Comparison of ENCODE assay signal across 21 cellular contexts in genomic region chr5:147902606-147903115, GRCh38. TPM values are rescaled to one million over a fixed set of nuclear protein-coding genes. Genes with fewer than 3 reads are reported as not detected.
DNase-seq lines count a peak whose midpoint lies in the region; ATAC-seq, FAIRE-seq and TF ChIP-seq lines count a peak whose summit lies in the region.
"Had no signal": no experiment of that assay in that cellular context is flagged by ENCODE, and none has a peak within 500 bp of the region (broad histone marks: within the 10 kb centered on the region; RNA-seq: fewer than 3 reads in every experiment).

No MANE protein-coding gene starts in this region.

- H3K27ac ChIP-seq in HepG2 (ENCODE audit: extremely low read length, insufficient read depth, low read length) (no peak overlapping the region), right lobe of liver (no peak overlapping the region), ascending aorta (peak overlapping the region; percentile 78 to 95), thoracic aorta (peak overlapping the region; percentile 93 to 94)
- H3K27ac ChIP-seq: Peyer's patch had no signal

- ATAC-seq in HepG2 (no peak), right lobe of liver (no peak), thoracic aorta (ENCODE audit: insufficient number of reproducible peaks, low FRiP score, low read depth) (no peak), HG03460 (IDR thresholded peaks at IDR 0.05; ENCODE audit: unreplicated experiment) (no peak)

- TF ChIP-seq POLR2A in HepG2 (IDR thresholded peaks at IDR 0.05; ENCODE audit: insufficient read depth in 1 of 2, low read depth in 2 of 2, low read length in 2 of 2) (no peak), right lobe of liver (IDR thresholded peaks at IDR 0.05) (no peak)

- in situ Hi-C loops in HepG2 (cut with HindIII; ENCODE audit: extremely low pct_ligation_motif_present, low pct_unique_long_range_greater_than_20kb): no loop called here

- H3K9ac ChIP-seq in HepG2 (ENCODE audit: insufficient read depth, low read depth, low read length): no peak overlapping the region

- no peak for DNase-seq in HepG2 (ENCODE audit: low spot score)
- DNase-seq in right lobe of liver: no peak
- DNase-seq in ascending aorta (ENCODE audit: low spot score in 2 of 2): no peak
- DNase-seq in fibroblast of the aortic adventitia (ENCODE audit: low read depth): peak; percentile 36
- no peak for DNase-seq in thoracic aorta (ENCODE audit: low spot score)
- DNase-seq in epidermal melanocyte (ENCODE audit: insufficient read length, low spot score): no peak
- DNase-seq in SK-N-DZ (ENCODE audit: low spot score): no peak
- DNase-seq: C1 segment of cervical spinal cord; CD8-positive, alpha-beta memory T cell; GOT3; NCI-H1048; NCI-H1436 treated with DMSO at 0.1 percent for 48 hours; NCI-H2029; NCI-H2171 treated with DMSO at 0.1 percent for 48 hours; NCI-H446; NCI-H526 treated with DMSO at 0.1 percent for 48 hours; Peyer's patch had no signal

- no peak for TF ChIP-seq RAD21 in HepG2 (CRISPR knock-in tag; IDR thresholded peaks at IDR 0.05)

- H3K27me3 ChIP-seq in HepG2 (ENCODE audit: control insufficient read depth in 1 of 2, insufficient read depth in 2 of 2, low read length in 2 of 2): no peaks in the 10 kb centered on the region
- H3K27me3 ChIP-seq in right lobe of liver: no peaks in the 10 kb centered on the region
- H3K27me3 ChIP-seq in ascending aorta: no peaks in the 10 kb centered on the region
- H3K27me3 ChIP-seq in thoracic aorta (replicated peaks; ENCODE audit: insufficient read depth): no peaks in the 10 kb centered on the region
- H3K27me3 ChIP-seq: MG63, Peyer's patch had no signal

- H3K79me2 ChIP-seq in HepG2 (ENCODE audit: insufficient read depth, low read length): no peaks in the 10 kb centered on the region

- H3K4me3 ChIP-seq in HepG2 (replicated peaks in 1 of 3; ENCODE audit: insufficient read depth in 1 of 3, low read depth in 2 of 3, low read length in 3 of 3): no peak overlapping the region
- H3K4me3 ChIP-seq in right lobe of liver: no peak overlapping the region
- H3K4me3 ChIP-seq in ascending aorta: no peak overlapping the region
- no peak overlapping the region for H3K4me3 ChIP-seq in fibroblast of the aortic adventitia (ENCODE audit: low read depth, low read length)
- no peak overlapping the region for H3K4me3 ChIP-seq in thoracic aorta
- H3K4me3 ChIP-seq: MG63, Peyer's patch had no signal

- no peak for TF ChIP-seq CTCF in HepG2 (CRISPR knock-in tag; IDR thresholded peaks at IDR 0.05)
- no peak for TF ChIP-seq CTCF in right lobe of liver (IDR thresholded peaks at IDR 0.05)
- no peak for TF ChIP-seq CTCF in ascending aorta (IDR thresholded peaks at IDR 0.05)
- TF ChIP-seq CTCF in fibroblast of the aortic adventitia (IDR thresholded peaks at IDR 0.05; ENCODE audit: insufficient read depth, low read length): no peak
- no peak for TF ChIP-seq CTCF in thoracic aorta (IDR thresholded peaks at IDR 0.05)

- no peaks in the 10 kb centered on the region for H4K20me1 ChIP-seq in HepG2 (ENCODE audit: insufficient read depth, low read length)

- no peak for FAIRE-seq in HepG2 (lab: Jason Lieb, UNC)
- FAIRE-seq: GM12891, GM18507 had no signal

- no TSS peak for BruUV-seq in HepG2 (replicated peaks; lab: Mats Ljungman, UMichigan)

- CTCF ChIA-PET in HepG2 (lab: Yijun Ruan, JAX; ENCODE audit: low intra/inter-chr PET ratio, low total read pairs): no interaction called here

- intact Hi-C loops in HepG2 (cut with micrococcal nuclease; ENCODE audit: unreplicated experiment) (no loop called here), right lobe of liver (cut with DNase I) (no loop called here), ascending aorta (cut with DNase I) (loop anchor here (5.0 kb wide), 1 partner anchor 1065 kb away; no protein-coding TSS in a partner anchor)

- no peak overlapping the region for H2AFZ ChIP-seq in HepG2 (ENCODE audit: low read length)

- no peak for TF ChIP-seq EP300 in HepG2 (IDR thresholded peaks at IDR 0.05; ENCODE audit: low read depth in 2 of 2, low read length in 2 of 2)
- no peak for TF ChIP-seq EP300 in HepG2 (CRISPR knock-in tag; IDR thresholded peaks at IDR 0.05; ENCODE audit: borderline replicate concordance)

- H3K36me3 ChIP-seq in HepG2 (replicated peaks in 1 of 2; ENCODE audit: control insufficient read depth in 1 of 2, insufficient read depth in 2 of 2, low read length in 2 of 2) (no peaks in the 10 kb centered on the region), right lobe of liver (no peaks in the 10 kb centered on the region), ascending aorta (no peaks in the 10 kb centered on the region), thoracic aorta (no peaks in the 10 kb centered on the region)
- H3K36me3 ChIP-seq: MG63, Peyer's patch had no signal

- H3K9me3 ChIP-seq in HepG2 (ENCODE audit: low read length) (no peaks in the 10 kb centered on the region), right lobe of liver (no peaks in the 10 kb centered on the region), ascending aorta (no peaks in the 10 kb centered on the region), thoracic aorta (no peaks in the 10 kb centered on the region)
- H3K9me3 ChIP-seq: MG63, Peyer's patch had no signal

- H3K4me2 ChIP-seq in HepG2 (ENCODE audit: low read depth, low read length): no peak overlapping the region

- no peaks in the 10 kb centered on the region for H3K4me1 ChIP-seq in HepG2 (ENCODE audit: insufficient read depth, low read length)
- no peaks in the 10 kb centered on the region for H3K4me1 ChIP-seq in right lobe of liver
- H3K4me1 ChIP-seq in ascending aorta: peaks cover 17 to 36% of the 10 kb centered on the region in 2 donors
- H3K4me1 ChIP-seq in thoracic aorta (ENCODE audit: control insufficient read depth in 1 of 2, low read depth in 2 of 2): peaks cover 35 to 71% of the 10 kb centered on the region in 2 donors
- H3K4me1 ChIP-seq: Peyer's patch had no signal

- POLR2A ChIA-PET in HepG2 (lab: Yijun Ruan, JAX): no interaction called here

TF ChIP-seq in HepG2, 621 proteins besides CTCF, POLR2A, EP300 and RAD21 (continues in another document):
- no peak for TF ChIP-seq FOXA1 (IDR thresholded peaks at IDR 0.05)
- no peak for TF ChIP-seq FOXA1 (CRISPR knock-in tag; IDR thresholded peaks at IDR 0.05)

RNA-seq across cellular contexts. Expression of gene C5orf46, which starts 3.7 kb away (rescaled TPM):
- total RNA-seq in HepG2 (2016; rRNA removed; fragmentation: Illumina TruSeq; extraction: Trizol) (not detected in 2 replicates), right lobe of liver (under 1 TPM in 1 of 6 experiments, not detected in 5; 0.84 TPM), ascending aorta (62.8 TPM), fibroblast of the aortic adventitia (ENCODE audit: low replicate concordance) (not detected in 2 replicates), thoracic aorta (10 to 100 TPM; 28.6 to 50.6 TPM)
- not detected in 2 replicates for total RNA-seq in HepG2 (2016; cell fraction: cytosol; rRNA removed; fragmentation: Illumina TruSeq; extraction: Trizol; ENCODE audit: low read depth)
- total RNA-seq in HepG2 (2016; cell fraction: insoluble cytoplasmic fraction; rRNA removed; fragmentation: Illumina TruSeq; extraction: Trizol): not detected in 2 replicates
- not detected in 2 replicates for total RNA-seq in HepG2 (2016; cell fraction: membrane; rRNA removed; fragmentation: Illumina TruSeq; extraction: Trizol)
- not detected in 2 replicates for total RNA-seq in HepG2 (2016; cell fraction: nucleus; rRNA removed; fragmentation: Illumina TruSeq; extraction: Trizol)
- polyA plus RNA-seq in HepG2 (2011; rRNA removed): not detected in 2 replicates
- polyA plus RNA-seq in HepG2 (2011; cell fraction: cytosol; rRNA removed): not detected in 2 replicates
- not detected in 2 replicates for polyA plus RNA-seq in HepG2 (2011; cell fraction: nucleus; rRNA removed)
- not detected in 2 replicates for polyA plus RNA-seq in HepG2 (2012)
- not detected in 2 replicates for polyA plus RNA-seq in HepG2 (2016; cell fraction: cytosol; fragmentation: Illumina TruSeq; extraction: Trizol; ENCODE audit: low read depth)
- not detected in 2 replicates for polyA plus RNA-seq in HepG2 (2016; cell fraction: insoluble cytoplasmic fraction; fragmentation: Illumina TruSeq; extraction: Trizol; ENCODE audit: low read depth)
- not detected in 2 replicates for polyA plus RNA-seq in HepG2 (2016; cell fraction: membrane; fragmentation: Illumina TruSeq; extraction: Trizol; ENCODE audit: low read depth)
- not detected in 2 replicates for polyA plus RNA-seq in HepG2 (2016; cell fraction: nucleus; fragmentation: Illumina TruSeq; extraction: Trizol; ENCODE audit: insufficient read depth, low read depth)
- not detected in 2 replicates for polyA minus RNA-seq in HepG2 (2011; rRNA and poly(A)+ RNA removed; ENCODE audit: low replicate concordance)
- not detected in 2 replicates for polyA minus RNA-seq in HepG2 (2011; cell fraction: cytosol; rRNA and poly(A)+ RNA removed)
- polyA minus RNA-seq in HepG2 (2011; cell fraction: nucleus; rRNA and poly(A)+ RNA removed): not detected in 2 replicates
- polyA plus RNA-seq in SK-N-DZ (2014; cell fraction: cytosol; rRNA removed): not detected in 2 replicates
- polyA plus RNA-seq in SK-N-DZ (2014; cell fraction: nucleus; rRNA removed): not detected in 2 replicates
- total RNA-seq: CD8-positive, alpha-beta memory T cell; Peyer's patch had no signal
- polyA plus RNA-seq: CD8-positive, alpha-beta memory T cell had no signal

RNA-seq across cellular contexts. Expression of gene SCGB3A2, which starts 24.1 kb away (rescaled TPM):
- total RNA-seq in HepG2 (2016; rRNA removed; fragmentation: Illumina TruSeq; extraction: Trizol) (not detected in 2 replicates), right lobe of liver (not detected), ascending aorta (not detected), fibroblast of the aortic adventitia (ENCODE audit: low replicate concordance) (not detected in 2 replicates), thoracic aorta (not detected)
- total RNA-seq in HepG2 (2016; cell fraction: cytosol; rRNA removed; fragmentation: Illumina TruSeq; extraction: Trizol; ENCODE audit: low read depth): not detected in 2 replicates
- total RNA-seq in HepG2 (2016; cell fraction: insoluble cytoplasmic fraction; rRNA removed; fragmentation: Illumina TruSeq; extraction: Trizol): not detected in 2 replicates
- not detected in 2 replicates for total RNA-seq in HepG2 (2016; cell fraction: membrane; rRNA removed; fragmentation: Illumina TruSeq; extraction: Trizol)
- total RNA-seq in HepG2 (2016; cell fraction: nucleus; rRNA removed; fragmentation: Illumina TruSeq; extraction: Trizol): not detected in 2 replicates
- polyA plus RNA-seq in HepG2 (2011; rRNA removed): not detected in 2 replicates
- polyA plus RNA-seq in HepG2 (2011; cell fraction: cytosol; rRNA removed): not detected in 2 replicates
- not detected in 2 replicates for polyA plus RNA-seq in HepG2 (2011; cell fraction: nucleus; rRNA removed)
- polyA plus RNA-seq in HepG2 (2012): not detected in 2 replicates
- not detected in 2 replicates for polyA plus RNA-seq in HepG2 (2016; cell fraction: cytosol; fragmentation: Illumina TruSeq; extraction: Trizol; ENCODE audit: low read depth)
- polyA plus RNA-seq in HepG2 (2016; cell fraction: insoluble cytoplasmic fraction; fragmentation: Illumina TruSeq; extraction: Trizol; ENCODE audit: low read depth): not detected in 2 replicates
- not detected in 2 replicates for polyA plus RNA-seq in HepG2 (2016; cell fraction: membrane; fragmentation: Illumina TruSeq; extraction: Trizol; ENCODE audit: low read depth)
- polyA plus RNA-seq in HepG2 (2016; cell fraction: nucleus; fragmentation: Illumina TruSeq; extraction: Trizol; ENCODE audit: insufficient read depth, low read depth): not detected in 2 replicates
- not detected in 2 replicates for polyA minus RNA-seq in HepG2 (2011; rRNA and poly(A)+ RNA removed; ENCODE audit: low replicate concordance)
- polyA minus RNA-seq in HepG2 (2011; cell fraction: cytosol; rRNA and poly(A)+ RNA removed): not detected in 2 replicates
- polyA minus RNA-seq in HepG2 (2011; cell fraction: nucleus; rRNA and poly(A)+ RNA removed): not detected in 2 replicates
- not detected in 2 replicates for polyA plus RNA-seq in SK-N-DZ (2014; cell fraction: cytosol; rRNA removed)
- polyA plus RNA-seq in SK-N-DZ (2014; cell fraction: nucleus; rRNA removed): not detected in 2 replicates
- total RNA-seq: CD8-positive, alpha-beta memory T cell; Peyer's patch had no signal
- polyA plus RNA-seq: CD8-positive, alpha-beta memory T cell had no signal

Comparison
In these comparisons a context has a peak if more than half of its experiments do, and no peak if none do; other contexts are left out.
1. H3K27ac ChIP-seq: peak in ascending aorta (2 of 2) and thoracic aorta (2 of 2); none in HepG2 (single experiment) and right lobe of liver (0 of 3).
2. RNA of gene C5orf46, which starts 3.7 kb away (total RNA-seq): 62.8 TPM in ascending aorta (single experiment) and 28.6 to 50.6 TPM in thoracic aorta; 0.84 TPM in right lobe of liver, not detected in fibroblast of the aortic adventitia and not detected in HepG2; every median in the first group is over 10 times any median in the second.